Comparison of ENCODE assay signal across 16 cellular contexts in the genomic region with DNA sequence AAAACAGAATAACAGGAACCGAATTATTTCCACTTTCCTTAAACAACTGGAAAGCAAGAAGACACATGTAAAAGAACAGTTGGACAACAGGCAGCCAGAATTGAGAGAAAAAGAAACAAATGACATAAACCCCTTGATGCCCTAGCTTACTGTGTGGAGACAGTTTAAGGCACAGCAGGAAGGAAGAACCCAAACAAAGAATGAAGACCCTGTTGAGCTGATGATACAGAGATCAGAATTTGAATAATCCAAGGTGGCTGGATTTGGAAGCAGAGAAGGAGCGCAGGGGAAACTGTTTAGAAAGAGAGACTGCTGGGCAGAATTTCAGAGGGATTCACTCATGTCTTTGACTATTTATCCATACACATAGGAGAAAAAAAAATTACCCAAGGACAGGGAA.
DNase-seq lines count a peak whose midpoint lies in the region; ATAC-seq and TF ChIP-seq lines count a peak whose summit lies in the region.
"Had no signal": no experiment of that assay in that cellular context is flagged by ENCODE, and none has a peak within 500 bp of the region (broad histone marks: within the 10 kb centered on the region; RNA-seq: fewer than 3 reads in every experiment).

No MANE protein-coding gene starts in this region.

- H3K27ac Mint-ChIP-seq in WTC11, result peak overlapping the region; percentile 10

- H3K4me3 ChIP-seq in HUES48 (ENCODE audit: low read depth, low read length) (no peak overlapping the region), iPS-18a (ENCODE audit: low read length) (peak overlapping the region; percentile 28)
- H3K4me3 ChIP-seq: BLaER1 treated with 17β-estradiol and CSF1 and Interleukin-3, amounts not matched to agents 10 nM and 100 nM; K562; SJSA1 had no signal

- H3K27me3 Mint-ChIP-seq in WTC11 (ENCODE audit: low read depth), result no peaks in the 10 kb centered on the region

- H3K36me3 ChIP-seq in HUES48 (ENCODE audit: control insufficient read depth, insufficient read depth, low read length) (no peaks in the 10 kb centered on the region), iPS-18a (ENCODE audit: control insufficient read depth, low read depth, low read length) (no peaks in the 10 kb centered on the region)
- H3K36me3 ChIP-seq: SJSA1 had no signal

- H3K4me3 Mint-ChIP-seq in WTC11, result no peak overlapping the region; the same call in 1 of the 2 replicates

- H3K27ac ChIP-seq in HUES48 (ENCODE audit: low read depth, low read length) (peak overlapping the region; percentile 66), iPS-18a (ENCODE audit: low read length) (no peak overlapping the region)
- H3K27ac ChIP-seq: BLaER1 treated with 17β-estradiol and CSF1 and Interleukin-3, amounts not matched to agents 10 nM and 100 nM; SJSA1 had no signal

- DNase-seq in WTC11 (ENCODE audit: low spot score) (no peak), smooth muscle cell of the brain vasculature (ENCODE audit: low read depth, low spot score) (peak; percentile 10), Kasumi-1 (lab: John Stamatoyannopoulos, UW) (no peak), NCI-H2107 (lab: John Stamatoyannopoulos, UW) (no peak)
- DNase-seq: DMS 273 treated with DMSO at 0.1 percent for 48 hours; NCI-H2029 treated with DMSO at 0.1 percent for 48 hours; NCI-H510A treated with DMSO at 0.1 percent for 48 hours; NK-92 treated with Interleukin-12 subunit alpha and Interleukin-12 subunit beta, amount 100 ng/mL, for 24 hours; PC-3; SW 1271 had no signal

- H3K9me3 Mint-ChIP-seq in WTC11, result peaks cover 5% of the 10 kb centered on the region; the same call in 1 of the 2 replicates

- H3K27me3 ChIP-seq in HUES48 (ENCODE audit: control insufficient read depth, insufficient read depth, low read length) (no peaks in the 10 kb centered on the region), iPS-18a (ENCODE audit: control insufficient read depth, insufficient read depth, low read length) (no peaks in the 10 kb centered on the region)
- H3K27me3 ChIP-seq: BLaER1 treated with 17β-estradiol and CSF1 and Interleukin-3, amounts not matched to agents 10 nM and 100 nM; SJSA1 had no signal

- no peak for TF ChIP-seq CTCF in WTC11 (IDR thresholded peaks at IDR 0.05)

- CTCF ChIA-PET in WTC11 (lab: Charles Lee), result no interaction called here

- peak; percentile 97 for ATAC-seq in WTC11
- ATAC-seq in GM19463 (IDR thresholded peaks at IDR 0.05; ENCODE audit: unreplicated experiment), result no peak
- ATAC-seq: K562, PC-3 had no signal

- H3K36me3 Mint-ChIP-seq in WTC11, result 0 out of 2 replicates have a peak, but pooled peaks cover 3% of the 10 kb centered on the region

- H3K4me1 Mint-ChIP-seq in WTC11, result peaks cover 23% of the 10 kb centered on the region

- POLR2A ChIA-PET in WTC11 (lab: Charles Lee), result no interaction called here

- H3K9ac ChIP-seq in HUES48 (ENCODE audit: low read depth, low read length) (no peak overlapping the region), iPS-18a (ENCODE audit: low read length) (no peak overlapping the region)
- H3K9ac ChIP-seq: BLaER1 treated with 17β-estradiol and CSF1 and Interleukin-3, amounts not matched to agents 10 nM and 100 nM had no signal

- H3K4me1 ChIP-seq in HUES48 (ENCODE audit: control insufficient read depth, insufficient read depth, low read length), result peaks cover 15% of the 10 kb centered on the region
- peaks cover 16% of the 10 kb centered on the region for H3K4me1 ChIP-seq in iPS-18a (ENCODE audit: control insufficient read depth, low read depth, low read length)
- H3K4me1 ChIP-seq: BLaER1 treated with 17β-estradiol and CSF1 and Interleukin-3, amounts not matched to agents 10 nM and 100 nM; SJSA1 had no signal

- H3K9me3 ChIP-seq in HUES48 (ENCODE audit: control insufficient read depth, insufficient read depth, low read length) (no peaks in the 10 kb centered on the region), iPS-18a (ENCODE audit: control insufficient read depth, low read depth, low read length) (no peaks in the 10 kb centered on the region)
- H3K9me3 ChIP-seq: SJSA1 had no signal

TF ChIP-seq in WTC11, 78 proteins besides CTCF, POLR2A, EP300 and RAD21:
- TF ChIP-seq ZNF423 (CRISPR knock-in tag; IDR thresholded peaks at IDR 0.05), result peak; percentile 26; the same call in 1 of the 2 replicates
- TF ChIP-seq ZNF121 (CRISPR knock-in tag; IDR thresholded peaks at IDR 0.05), result no peak
